In the genomic region with DNA sequence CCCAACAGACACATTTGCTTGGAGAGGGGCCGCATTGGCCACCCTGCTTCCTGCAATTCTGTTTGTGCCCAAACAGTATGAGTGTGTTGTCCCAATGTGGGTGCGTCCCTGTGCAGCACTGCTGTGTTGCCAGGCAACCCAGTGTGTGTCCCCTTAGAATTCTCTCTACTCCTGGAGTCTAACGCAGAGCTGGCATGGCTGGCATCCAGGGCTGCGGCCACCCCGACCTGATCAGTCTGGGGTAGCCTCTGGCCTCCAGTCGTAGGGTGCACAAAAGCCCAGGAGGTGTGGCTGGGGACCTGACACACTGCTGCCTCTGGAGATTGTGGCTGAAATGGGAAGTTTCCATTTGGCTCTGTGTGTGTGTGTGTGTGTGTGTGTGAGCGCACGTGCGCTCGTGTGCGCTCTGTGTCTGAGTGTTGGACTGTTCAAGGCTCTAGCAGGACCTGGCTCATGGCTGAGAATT, we compare ENCODE assay signal across 10 cellular contexts.
A peak's percentile ranks its signal among the peaks of the same experiment; 100 is the strongest.
DNase-seq lines count a peak whose midpoint lies in the region; ATAC-seq and TF ChIP-seq lines count a peak whose summit lies in the region.
"Had no signal": no experiment of that assay in that cellular context is flagged by ENCODE, and none has a peak within 500 bp of the region (broad histone marks: within the 10 kb centered on the region; RNA-seq: fewer than 3 reads in every experiment).

No MANE protein-coding gene starts in this region.

- H3K27ac ChIP-seq in ACC112 (ENCODE audit: low read depth, low read length): peak overlapping the region; percentile 84
- peak overlapping the region; percentile 69 to 82 for H3K27ac ChIP-seq in mucosa of rectum (ENCODE audit: low read depth in 2 of 2, low read length in 2 of 2)

- no peaks in the 10 kb centered on the region for H3K9me3 Mint-ChIP-seq in dendritic cell treated with granulocyte-macrophage colony-stimulating factor and Interleukin-4, amounts not matched to agents 40 ng/mL and 50 ng/mL, for 4 days

- H3K4me1 ChIP-seq in ACC112 (ENCODE audit: control insufficient read depth, insufficient read depth, low read length, unreplicated experiment): peaks cover 19% of the 10 kb centered on the region
- peaks cover 34 to 35% of the 10 kb centered on the region in 2 donors for H3K4me1 ChIP-seq in mucosa of rectum (ENCODE audit: control insufficient read depth in 2 of 2, insufficient read depth in 2 of 2, low read length in 2 of 2)

- H3K36me3 Mint-ChIP-seq in dendritic cell treated with granulocyte-macrophage colony-stimulating factor and Interleukin-4, amounts not matched to agents 40 ng/mL and 50 ng/mL, for 4 days (ENCODE audit: low read depth): no peaks in the 10 kb centered on the region

- H3K4me3 ChIP-seq in ACC112 (ENCODE audit: low read depth, low read length) (no peak overlapping the region), mucosa of rectum (ENCODE audit: low read length in 2 of 2) (no peak overlapping the region)
- H3K4me3 ChIP-seq: HAP-1 had no signal

- no peaks in the 10 kb centered on the region for H3K79me2 ChIP-seq in ACC112 (ENCODE audit: control insufficient read depth, insufficient read depth, low read length, unreplicated experiment)

- H2AFZ ChIP-seq in ACC112 (ENCODE audit: low read length, unreplicated experiment): no peak overlapping the region

- no peaks in the 10 kb centered on the region for H3K9me3 ChIP-seq in mucosa of rectum (ENCODE audit: control insufficient read depth in 2 of 2, low read length in 2 of 2)
- H3K9me3 ChIP-seq: Caco-2, HAP-1 had no signal

- H3K27me3 ChIP-seq in ACC112 (ENCODE audit: insufficient read depth, low read length) (no peaks in the 10 kb centered on the region), mucosa of rectum (ENCODE audit: control insufficient read depth in 2 of 2, insufficient read depth in 2 of 2, low read length in 2 of 2) (no peaks in the 10 kb centered on the region)

- peak overlapping the region; percentile 24 to 65 for H3K9ac ChIP-seq in mucosa of rectum (ENCODE audit: low read depth in 1 of 2, low read length in 2 of 2)

- peaks cover 25% of the 10 kb centered on the region for H3K4me1 Mint-ChIP-seq in dendritic cell treated with granulocyte-macrophage colony-stimulating factor and Interleukin-4, amounts not matched to agents 40 ng/mL and 50 ng/mL, for 4 days (ENCODE audit: low read depth)

- POLR2A ChIA-PET in HEK293T (lab: Yijun Ruan, JAX): interaction anchor here (0.7 kb wide), 1 partner anchor 27 kb away, joined by 3 read pairs; no protein-coding TSS in a partner anchor

- intact Hi-C loops in dendritic cell treated with granulocyte-macrophage colony-stimulating factor and Interleukin-4, amounts not matched to agents 40 ng/mL and 50 ng/mL, for 4 days (cut with micrococcal nuclease): no loop called here

- H3K27me3 Mint-ChIP-seq in dendritic cell treated with granulocyte-macrophage colony-stimulating factor and Interleukin-4, amounts not matched to agents 40 ng/mL and 50 ng/mL, for 4 days: peaks cover 12% of the 10 kb centered on the region

- ATAC-seq in HG03432 (IDR thresholded peaks at IDR 0.05; ENCODE audit: unreplicated experiment): no peak
- no peak for ATAC-seq in HG02938 (IDR thresholded peaks at IDR 0.05; ENCODE audit: unreplicated experiment)

- DNase-seq in NCI-H774 (lab: John Stamatoyannopoulos, UW) (peak; percentile 21), HEK293T (ENCODE audit: extremely low spot score) (no peak), 8988T (no peak)

- H3K36me3 ChIP-seq in ACC112 (ENCODE audit: insufficient read depth, low read length) (no peaks in the 10 kb centered on the region), mucosa of rectum (ENCODE audit: control insufficient read depth in 2 of 2, insufficient read depth in 2 of 2, low read length in 2 of 2) (no peaks in the 10 kb centered on the region)
- H3K36me3 ChIP-seq: HAP-1 had no signal

- no peak overlapping the region for H3K4me3 Mint-ChIP-seq in dendritic cell treated with granulocyte-macrophage colony-stimulating factor and Interleukin-4, amounts not matched to agents 40 ng/mL and 50 ng/mL, for 4 days

- peak overlapping the region; percentile 16 for H3K27ac Mint-ChIP-seq in dendritic cell treated with granulocyte-macrophage colony-stimulating factor and Interleukin-4, amounts not matched to agents 40 ng/mL and 50 ng/mL, for 4 days

- CTCF ChIA-PET in HEK293T (lab: Yijun Ruan, JAX): no interaction called here

TF ChIP-seq in HEK293T, 16 proteins besides CTCF, POLR2A, EP300 and RAD21:
- no peak for TF ChIP-seq SP1 (IDR thresholded peaks at IDR 0.05)
- no peak for TF ChIP-seq CTBP1 (IDR thresholded peaks at IDR 0.05; ENCODE audit: borderline replicate concordance)
- TF ChIP-seq PKNOX1 (IDR thresholded peaks at IDR 0.05): no peak
- no peak for TF ChIP-seq ARNT (IDR thresholded peaks at IDR 0.05)
- TF ChIP-seq ZNF384 (IDR thresholded peaks at IDR 0.05): no peak
- no peak for TF ChIP-seq FOXA1 (IDR thresholded peaks at IDR 0.05)
- no peak for TF ChIP-seq LEF1 (IDR thresholded peaks at IDR 0.05; ENCODE audit: borderline replicate concordance)
- no peak for TF ChIP-seq NFRKB (IDR thresholded peaks at IDR 0.05)
